ENCODE assay signal across 1 cellular context in genomic region chr10:77027576-77027975, GRCh38.
TF ChIP-seq lines count a peak whose summit lies in the region.

No MANE protein-coding gene starts in this region.

TF ChIP-seq in GM23338, 12 proteins besides CTCF, POLR2A, EP300 and RAD21 (continued from another document):
- no peak for TF ChIP-seq REST (IDR thresholded peaks at IDR 0.05; ENCODE audit: unreplicated experiment)
